ENCODE assay signal across 21 cellular contexts in genomic region chr12:75446857-75447256, GRCh38. TPM values are rescaled to one million over a fixed set of nuclear protein-coding genes. Genes with fewer than 3 reads are reported as not detected.
DNase-seq lines count a peak whose midpoint lies in the region; ATAC-seq, FAIRE-seq and TF ChIP-seq lines count a peak whose summit lies in the region.
"Had no signal": no experiment of that assay in that cellular context is flagged by ENCODE, and none has a peak within 500 bp of the region (broad histone marks: within the 10 kb centered on the region; RNA-seq: fewer than 3 reads in every experiment).

No MANE protein-coding gene starts in this region.

- no peaks in the 10 kb centered on the region for H3K27me3 Mint-ChIP-seq in MCF 10A (ENCODE audit: insufficient read depth, unreplicated experiment)
- H3K27me3 Mint-ChIP-seq in astrocyte (ENCODE audit: low read depth, unreplicated experiment) = no peaks in the 10 kb centered on the region
- peaks cover 4% of the 10 kb centered on the region for H3K27me3 Mint-ChIP-seq in activated CD4-positive, alpha-beta memory T cell treated with anti-CD3 and anti-CD28 coated beads, Interleukin-2, amount 10 ng/mL, durations not matched to agents 7 days and 5 days
- peaks cover 3% of the 10 kb centered on the region for H3K27me3 Mint-ChIP-seq in stimulated activated memory B cell treated with anti-CD40 and anti-IgM and Interleukin-4, amounts not matched to agents 10 μg/mL and 1 μg/mL and 100 μg/mL, for 72 hours

- peak; percentile 46 for DNase-seq in MCF 10A (ENCODE audit: unreplicated experiment)
- DNase-seq in breast epithelium (ENCODE audit: low spot score in 2 of 2) = no peak
- peak; percentile 80 for DNase-seq in astrocyte (ENCODE audit: low read depth)
- peak; percentile 82 for DNase-seq in fibroblast of the aortic adventitia (ENCODE audit: low read depth)
- no peak for DNase-seq in activated CD4-positive, alpha-beta memory T cell treated with anti-CD3 and anti-CD28 coated beads, Interleukin-2, amount 10 ng/mL, durations not matched to agents 7 days and 5 days
- DNase-seq in thyroid gland = no peak
- DNase-seq: activated B cell treated with CpG ODN at 0.5 μM for 24 hours; activated naive CD4-positive, alpha-beta T cell treated with Interleukin-2 at 50 U/mL for 16 hours; central memory CD4-positive, alpha-beta T cell; erythroblast; NCI-H1694 treated with DMSO at 0.1 percent for 48 hours; NCI-H510A treated with DMSO at 0.1 percent for 48 hours; right cardiac atrium; stimulated activated CD4-positive, alpha-beta T cell treated with anti-CD3 and anti-CD28 coated beads, Interleukin-4, amount 100 ng/mL, for 24 hours; upper lobe of right lung had no signal

- no peak overlapping the region for H3K4me3 Mint-ChIP-seq in MCF 10A (ENCODE audit: unreplicated experiment)
- H3K4me3 Mint-ChIP-seq in astrocyte (ENCODE audit: unreplicated experiment) = no peak overlapping the region
- H3K4me3 Mint-ChIP-seq in activated CD4-positive, alpha-beta memory T cell treated with anti-CD3 and anti-CD28 coated beads, Interleukin-2, amount 10 ng/mL, durations not matched to agents 7 days and 5 days = no peak overlapping the region
- no peak overlapping the region for H3K4me3 Mint-ChIP-seq in stimulated activated memory B cell treated with anti-CD40 and anti-IgM and Interleukin-4, amounts not matched to agents 10 μg/mL and 1 μg/mL and 100 μg/mL, for 72 hours
- H3K4me3 Mint-ChIP-seq: activated B cell treated with CpG ODN at 0.5 μM for 24 hours, nephron had no signal

- H3K36me3 Mint-ChIP-seq in MCF 10A (ENCODE audit: insufficient read depth, unreplicated experiment) = peaks cover 2% of the 10 kb centered on the region
- H3K36me3 Mint-ChIP-seq in astrocyte (ENCODE audit: low read depth, unreplicated experiment) = no peaks in the 10 kb centered on the region
- no peaks in the 10 kb centered on the region for H3K36me3 Mint-ChIP-seq in activated CD4-positive, alpha-beta memory T cell treated with anti-CD3 and anti-CD28 coated beads, Interleukin-2, amount 10 ng/mL, durations not matched to agents 7 days and 5 days (ENCODE audit: low read depth)
- no peaks in the 10 kb centered on the region for H3K36me3 Mint-ChIP-seq in stimulated activated memory B cell treated with anti-CD40 and anti-IgM and Interleukin-4, amounts not matched to agents 10 μg/mL and 1 μg/mL and 100 μg/mL, for 72 hours

- no TSS peak for BruUV-seq in MCF 10A (replicated peaks; lab: Mats Ljungman, UMichigan)

- peak; percentile 5 for FAIRE-seq in astrocyte (lab: Jason Lieb, UNC)
- FAIRE-seq: D721Med had no signal

- no peak overlapping the region for H3K9ac ChIP-seq in astrocyte (ENCODE audit: low read length)
- H3K9ac ChIP-seq: KMS-11 had no signal

- no peaks in the 10 kb centered on the region for H3K79me2 ChIP-seq in astrocyte (ENCODE audit: insufficient read depth, low read length)

- H3K27me3 ChIP-seq in breast epithelium (no peaks in the 10 kb centered on the region), astrocyte (ENCODE audit: insufficient read depth, low read length) (no peaks in the 10 kb centered on the region), thyroid gland (no peaks in the 10 kb centered on the region)
- H3K27me3 ChIP-seq: upper lobe of right lung had no signal

- H3K4me1 Mint-ChIP-seq in MCF 10A (ENCODE audit: insufficient read depth, unreplicated experiment) (peaks cover 28% of the 10 kb centered on the region), astrocyte (ENCODE audit: low read depth, unreplicated experiment) (peaks cover 24% of the 10 kb centered on the region)
- no peaks in the 10 kb centered on the region for H3K4me1 Mint-ChIP-seq in activated CD4-positive, alpha-beta memory T cell treated with anti-CD3 and anti-CD28 coated beads, Interleukin-2, amount 10 ng/mL, durations not matched to agents 7 days and 5 days
- no peaks in the 10 kb centered on the region for H3K4me1 Mint-ChIP-seq in stimulated activated memory B cell treated with anti-CD40 and anti-IgM and Interleukin-4, amounts not matched to agents 10 μg/mL and 1 μg/mL and 100 μg/mL, for 72 hours
- H3K4me1 Mint-ChIP-seq: activated B cell treated with CpG ODN at 0.5 μM for 24 hours, nephron had no signal

- H3K9me3 Mint-ChIP-seq in MCF 10A (ENCODE audit: unreplicated experiment) = no peaks in the 10 kb centered on the region
- H3K9me3 Mint-ChIP-seq in astrocyte (ENCODE audit: unreplicated experiment) = no peaks in the 10 kb centered on the region
- no peaks in the 10 kb centered on the region for H3K9me3 Mint-ChIP-seq in activated CD4-positive, alpha-beta memory T cell treated with anti-CD3 and anti-CD28 coated beads, Interleukin-2, amount 10 ng/mL, durations not matched to agents 7 days and 5 days
- no peaks in the 10 kb centered on the region for H3K9me3 Mint-ChIP-seq in stimulated activated memory B cell treated with anti-CD40 and anti-IgM and Interleukin-4, amounts not matched to agents 10 μg/mL and 1 μg/mL and 100 μg/mL, for 72 hours
- H3K9me3 Mint-ChIP-seq: activated B cell treated with CpG ODN at 0.5 μM for 24 hours had no signal

- TF ChIP-seq POLR2A in breast epithelium (IDR thresholded peaks at IDR 0.05) (no peak), thyroid gland (IDR thresholded peaks at IDR 0.05) (no peak)

- no peak overlapping the region for H2AFZ ChIP-seq in astrocyte (ENCODE audit: low read depth, low read length)

- peaks cover 0 to under 1% of the 10 kb centered on the region in 2 donors for H3K9me3 ChIP-seq in breast epithelium
- no peaks in the 10 kb centered on the region for H3K9me3 ChIP-seq in astrocyte (ENCODE audit: insufficient read depth, low read depth, low read length)
- no peaks in the 10 kb centered on the region for H3K9me3 ChIP-seq in thyroid gland
- H3K9me3 ChIP-seq: upper lobe of right lung had no signal

- TF ChIP-seq CTCF in MCF 10A (IDR thresholded peaks at IDR 0.05; ENCODE audit: unreplicated experiment) (no peak), breast epithelium (IDR thresholded peaks at IDR 0.05) (no peak), astrocyte (IDR thresholded peaks at IDR 0.05; ENCODE audit: insufficient read depth, low read depth, low read length) (no peak), fibroblast of the aortic adventitia (IDR thresholded peaks at IDR 0.05; ENCODE audit: insufficient read depth, low read length) (no peak), thyroid gland (IDR thresholded peaks at IDR 0.05) (no peak)

- no peak for ATAC-seq in HG03196 (IDR thresholded peaks at IDR 0.05; ENCODE audit: unreplicated experiment)
- no peak for ATAC-seq in stimulated activated memory B cell treated with anti-CD40 and anti-IgM and Interleukin-4, amounts not matched to agents 10 μg/mL and 1 μg/mL and 100 μg/mL, for 72 hours
- ATAC-seq: right cardiac atrium, upper lobe of right lung had no signal

- H3K27ac ChIP-seq in breast epithelium (no peak overlapping the region), astrocyte (ENCODE audit: low read depth, low read length) (peak overlapping the region; percentile 60), thyroid gland (no peak overlapping the region)
- H3K27ac ChIP-seq: 22Rv1, KMS-11, upper lobe of right lung had no signal

- CTCF ChIA-PET in MCF 10A (lab: Yijun Ruan, JAX) = interaction anchor here (1.5 to 1.8 kb wide), 2 partner anchors 39 to 113 kb away, joined by 5 to 8 read pairs; partner anchors contain the start of gene GLIPR1L1
- CTCF ChIA-PET in activated CD4-positive, alpha-beta memory T cell treated with anti-CD3 and anti-CD28 coated beads, Interleukin-2, amount 10 ng/mL, durations not matched to agents 7 days and 5 days (lab: Charles Lee) = interaction anchor here (1.3 kb wide), 1 partner anchor 9 kb away, joined by 3 read pairs; no protein-coding TSS in a partner anchor

- H3K36me3 ChIP-seq in breast epithelium (no peaks in the 10 kb centered on the region), astrocyte (ENCODE audit: insufficient read depth, low read length) (no peaks in the 10 kb centered on the region), thyroid gland (no peaks in the 10 kb centered on the region)
- H3K36me3 ChIP-seq: upper lobe of right lung had no signal

- no peaks in the 10 kb centered on the region for H3K4me1 ChIP-seq in breast epithelium
- peaks cover 33% of the 10 kb centered on the region for H3K4me1 ChIP-seq in astrocyte (ENCODE audit: insufficient read depth, low read length)
- no peaks in the 10 kb centered on the region for H3K4me1 ChIP-seq in thyroid gland
- H3K4me1 ChIP-seq: upper lobe of right lung had no signal

- no peak overlapping the region for H3K4me3 ChIP-seq in breast epithelium
- no peak overlapping the region for H3K4me3 ChIP-seq in astrocyte (ENCODE audit: insufficient read depth, low read depth, low read length)
- H3K4me3 ChIP-seq in fibroblast of the aortic adventitia (ENCODE audit: low read depth, low read length) = no peak overlapping the region
- no peak overlapping the region for H3K4me3 ChIP-seq in thyroid gland (replicated peaks in 1 of 3)
- H3K4me3 ChIP-seq: upper lobe of right lung had no signal

- POLR2A ChIA-PET in MCF 10A (lab: Yijun Ruan, JAX) = interaction anchor here (0.9 kb wide), 1 partner anchor 31 kb away, joined by 3 read pairs; no protein-coding TSS in a partner anchor
- POLR2A ChIA-PET in activated CD4-positive, alpha-beta memory T cell treated with anti-CD3 and anti-CD28 coated beads, Interleukin-2, amount 10 ng/mL, durations not matched to agents 7 days and 5 days (lab: Charles Lee) = no interaction called here

- peak overlapping the region; percentile 52 for H3K4me2 ChIP-seq in astrocyte (ENCODE audit: low read length)
- H3K4me2 ChIP-seq: KMS-11 had no signal

- intact Hi-C loops in MCF 10A (cut with micrococcal nuclease) = no loop called here
- intact Hi-C loops in breast epithelium (cut with DNase I; ENCODE audit: low total_unique reads) = no loop called here
- intact Hi-C loops in thyroid gland (cut with DNase I) = no loop called here

- H3K27ac Mint-ChIP-seq in MCF 10A (ENCODE audit: low read depth, unreplicated experiment) (no peak overlapping the region), astrocyte (ENCODE audit: unreplicated experiment) (peak overlapping the region; percentile 43)
- no peak overlapping the region for H3K27ac Mint-ChIP-seq in activated CD4-positive, alpha-beta memory T cell treated with anti-CD3 and anti-CD28 coated beads, Interleukin-2, amount 10 ng/mL, durations not matched to agents 7 days and 5 days
- H3K27ac Mint-ChIP-seq in stimulated activated memory B cell treated with anti-CD40 and anti-IgM and Interleukin-4, amounts not matched to agents 10 μg/mL and 1 μg/mL and 100 μg/mL, for 72 hours = no peak overlapping the region
- H3K27ac Mint-ChIP-seq: activated B cell treated with CpG ODN at 0.5 μM for 24 hours, nephron had no signal

- H4K20me1 ChIP-seq in astrocyte (ENCODE audit: insufficient read depth, low read length) = no peaks in the 10 kb centered on the region

RNA-seq across cellular contexts. Expression of gene GLIPR1, which starts 33.7 kb away (rescaled TPM):
- 29.6 and 36.4 TPM in 2 replicates for total RNA-seq in MCF 10A (2022)
- total RNA-seq in breast epithelium = 10 to 100 TPM; 12.1 to 23.0 (median 17.0) TPM
- 220 and 232 TPM in 2 replicates for total RNA-seq in astrocyte
- 5.2 and 167 TPM in 2 replicates for total RNA-seq in fibroblast of the aortic adventitia (ENCODE audit: low replicate concordance)
- 10 to 100 TPM; 52.3 to 54.7 TPM for total RNA-seq in activated CD4-positive, alpha-beta memory T cell treated with anti-CD3 and anti-CD28 coated beads, Interleukin-2, amount 10 ng/mL, durations not matched to agents 7 days and 5 days
- 10 to 100 TPM in 2 of 4 donors, 1 to 10 TPM in 2; 5.5 to 15.7 (median 11.3) TPM for total RNA-seq in thyroid gland

RNA-seq across cellular contexts. Expression of gene GLIPR1L2, which starts 56.0 kb away (rescaled TPM):
- total RNA-seq in MCF 10A (2022) = 0.23 TPM in 1 of 2 replicates, not detected in the other
- total RNA-seq in breast epithelium = 1 to 10 TPM in 2 of 3 donors, under 1 TPM in 1; 0.80 to 6.3 (median 2.3) TPM
- 0.14 and 0.25 TPM in 2 replicates for total RNA-seq in astrocyte
- 0.72 and 1.1 TPM in 2 replicates for total RNA-seq in fibroblast of the aortic adventitia (ENCODE audit: low replicate concordance)
- under 1 TPM in 1 of 2 experiments, not detected in 1; 0.35 TPM for total RNA-seq in activated CD4-positive, alpha-beta memory T cell treated with anti-CD3 and anti-CD28 coated beads, Interleukin-2, amount 10 ng/mL, durations not matched to agents 7 days and 5 days
- total RNA-seq in thyroid gland = 1 to 10 TPM in 3 of 4 donors, under 1 TPM in 1; 0.38 to 6.5 (median 2.2) TPM

Comparison
In these comparisons a context has a peak if more than half of its experiments do, and no peak if none do; other contexts are left out.
1. DNase-seq: peak in MCF 10A (single experiment), astrocyte (single experiment) and fibroblast of the aortic adventitia (single experiment); none in breast epithelium (0 of 2), activated CD4-positive, alpha-beta memory T cell treated with anti-CD3 and anti-CD28 coated beads, Interleukin-2, amount 10 ng/mL, durations not matched to agents 7 days and 5 days (single experiment) and thyroid gland (0 of 2).